In the genomic region with DNA sequence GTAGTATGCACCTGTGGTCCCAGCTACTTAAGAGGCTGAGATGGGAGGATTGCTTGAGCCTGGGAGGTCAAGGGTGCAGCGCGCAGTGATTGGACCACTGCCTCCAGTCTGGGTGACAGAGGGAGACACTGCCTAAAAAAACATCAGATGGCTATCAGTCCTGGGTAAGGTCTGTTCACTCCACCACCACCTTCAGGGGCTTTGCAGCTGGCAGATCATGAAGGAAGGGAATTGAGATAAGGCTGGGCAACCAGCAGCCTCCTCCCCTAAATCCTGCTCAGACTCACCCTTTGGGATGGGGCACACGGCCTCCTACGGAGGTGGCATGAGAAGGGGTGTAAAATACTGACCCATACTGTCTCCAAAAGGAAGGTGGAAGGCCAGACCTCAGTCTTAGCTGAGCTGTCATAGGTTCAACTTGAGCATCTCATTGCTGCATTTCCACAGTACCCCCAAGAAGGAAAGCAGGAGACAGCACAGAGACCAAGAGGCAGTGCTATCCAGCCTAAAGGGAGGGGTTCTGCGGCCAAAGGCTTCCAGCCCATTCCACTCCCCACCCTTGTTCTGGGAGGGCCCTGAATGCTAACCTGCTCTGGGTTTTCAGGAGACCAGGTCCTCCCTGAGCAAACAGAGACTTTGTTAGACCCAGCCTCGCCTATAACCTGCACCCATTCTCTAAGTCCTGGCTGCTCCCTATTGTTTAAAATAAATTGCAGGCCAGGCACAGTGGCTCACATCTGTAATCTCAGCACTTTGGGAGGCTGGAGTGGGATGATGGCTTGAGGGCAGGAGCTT, we compare ENCODE assay signal across 24 cellular contexts. TPM values are rescaled to one million over a fixed set of nuclear protein-coding genes. Genes with fewer than 3 reads are reported as not detected.
DNase-seq lines count a peak whose midpoint lies in the region; ATAC-seq, FAIRE-seq and TF ChIP-seq lines count a peak whose summit lies in the region.
"Had no signal": no experiment of that assay in that cellular context is flagged by ENCODE, and none has a peak within 500 bp of the region (broad histone marks: within the 10 kb centered on the region; RNA-seq: fewer than 3 reads in every experiment).

No MANE protein-coding gene starts in this region.

- H3K27me3 ChIP-seq in liver (ENCODE audit: control insufficient read depth in 4 of 4, insufficient read depth in 4 of 4, low read length in 3 of 4) (no peaks in the 10 kb centered on the region), right lobe of liver (no peaks in the 10 kb centered on the region), K562 (ENCODE audit: control insufficient read depth in 2 of 2, insufficient read depth in 2 of 2, low read length in 2 of 2) (peaks cover 0 to 12% of the 10 kb centered on the region in 2 experiments; a peak in 1 of 5 replicates), adrenal gland (no peaks in the 10 kb centered on the region)

- H3K79me2 ChIP-seq in K562 (ENCODE audit: control insufficient read depth, insufficient read depth, low read length): no peaks in the 10 kb centered on the region
- H3K79me2 ChIP-seq: parathyroid adenoma had no signal

- in situ Hi-C loops in K562 (cut with MboI): no loop called here

- peaks cover 28% of the 10 kb centered on the region; the same call in 1 of the 2 replicates for H4K20me1 ChIP-seq in K562 (replicated peaks; ENCODE audit: control insufficient read depth, insufficient read depth, low read length)

- peaks cover 66 to 95% (median 86%) of the 10 kb centered on the region in 3 donors for H3K4me1 Mint-ChIP-seq in naive B cell

- DNase-seq in right lobe of liver (no peak), K562 (ENCODE audit: extremely low read depth in 1 of 4, low spot score in 3 of 4) (no peak), naive B cell (no peak), adrenal gland (no peak), NCI-H510A treated with DMSO at 0.1 percent for 48 hours (lab: John Stamatoyannopoulos, UW) (no peak)
- no peak for DNase-seq in stimulated activated naive CD4-positive, alpha-beta T cell (lab: John Stamatoyannopoulos, UW)
- DNase-seq: activated CD4-positive, alpha-beta T cell treated with anti-CD3 and anti-CD28 coated beads, Interleukin-2, amount 50 U/mL, for 48 hours; activated gamma-delta T cell; heart right ventricle; IMR-90; NCI-H1436; NCI-H748 treated with DMSO at 0.1 percent for 48 hours; OCI-M1; sigmoid colon; stimulated activated naive CD8-positive, alpha-beta T cell treated with anti-CD3 and anti-CD28 coated beads, Interleukin-15, Interleukin-2, amounts not matched to agents 100 U/mL and 50 U/mL, for 24 hours had no signal

- POLR2A ChIA-PET in K562 (lab: Yijun Ruan, JAX): interaction anchor here (0.7 kb wide), 1 partner anchor 12 kb away, joined by 3 read pairs; no protein-coding TSS in a partner anchor

- ATAC-seq in right lobe of liver (no peak), K562 (no peak), naive B cell (ENCODE audit: low read depth in 2 of 2) (no peak), GM21723 (IDR thresholded peaks at IDR 0.05; ENCODE audit: unreplicated experiment) (no peak)
- ATAC-seq: stimulated activated naive CD8-positive, alpha-beta T cell treated with anti-CD3 and anti-CD28 coated beads, Interleukin-15, Interleukin-2, amounts not matched to agents 100 U/mL and 50 U/mL, for 24 hours; WTC11 had no signal

- H3K27me3 Mint-ChIP-seq in naive B cell: no peaks in the 10 kb centered on the region

- CTCF ChIA-PET in K562 (lab: Yijun Ruan, JAX; ENCODE audit: low intra/inter-chr PET ratio): no interaction called here

- peak overlapping the region; percentile 35 to 89 (median 64) for H3K4me3 Mint-ChIP-seq in naive B cell
- H3K4me3 Mint-ChIP-seq: dendritic cell treated with granulocyte-macrophage colony-stimulating factor and Interleukin-4, amounts not matched to agents 40 ng/mL and 50 ng/mL, for 4 days; T-helper 2 cell treated with Interferon-gamma antibody and Interleukin-4, amounts not matched to agents 5 μg/mL and 100 μg/mL, for 36 hours; type B pancreatic cell; WTC11 had no signal

- TF ChIP-seq CTCF in liver (IDR thresholded peaks at IDR 0.05; ENCODE audit: low read depth, low read length, missing input control): no peak
- no peak for TF ChIP-seq CTCF in right lobe of liver (IDR thresholded peaks at IDR 0.05)
- no peak for TF ChIP-seq CTCF in K562 (IDR thresholded peaks at IDR 0.05 in 2 of 3, conservative IDR thresholded peaks at IDR 0.05 in 1 of 3; ENCODE audit: insufficient read depth in 2 of 3, low read depth in 1 of 3, low read length in 3 of 3)
- TF ChIP-seq CTCF in adrenal gland (IDR thresholded peaks at IDR 0.05): no peak

- H3K27ac ChIP-seq in liver (ENCODE audit: low read depth in 1 of 2, low read length in 2 of 2): peak overlapping the region; percentile 86 to 94
- H3K27ac ChIP-seq in right lobe of liver: no peak overlapping the region
- H3K27ac ChIP-seq in K562 (ENCODE audit: extremely low read depth, low read depth, low read length): no peak overlapping the region
- H3K27ac ChIP-seq in adrenal gland: no peak overlapping the region
- H3K27ac ChIP-seq: HL-60, parathyroid adenoma, sigmoid colon had no signal

- H3K4me1 ChIP-seq in liver (ENCODE audit: control insufficient read depth in 4 of 4, insufficient read depth in 4 of 4, low read length in 3 of 4) (peaks cover 41 to 90% (median 70%) of the 10 kb centered on the region in 4 donors), right lobe of liver (peaks cover 0 to 84% (median 32%) of the 10 kb centered on the region in 4 donors), K562 (replicated peaks in 1 of 2; ENCODE audit: control insufficient read depth in 2 of 2, insufficient read depth in 2 of 2, low read length in 2 of 2) (peaks cover 11 to 38% of the 10 kb centered on the region in 2 experiments; a peak in 4 of 5 replicates), adrenal gland (replicated peaks in 1 of 2) (peaks cover 0 to 10% of the 10 kb centered on the region in 2 donors)
- H3K4me1 ChIP-seq: parathyroid adenoma, sigmoid colon had no signal

- no peak for TF ChIP-seq RAD21 in liver (IDR thresholded peaks at IDR 0.05)
- TF ChIP-seq RAD21 in K562 (CRISPR knock-in tag; conservative IDR thresholded peaks at IDR 0.05 in 1 of 2, IDR thresholded peaks at IDR 0.05 in 1 of 2): no peak

- TF ChIP-seq POLR2A in right lobe of liver (IDR thresholded peaks at IDR 0.05): no peak
- no peak for TF ChIP-seq POLR2A in K562 (conservative IDR thresholded peaks at IDR 0.05)
- no peak for TF ChIP-seq POLR2A in adrenal gland (IDR thresholded peaks at IDR 0.05)

- no TSS peak for BruUV-seq in K562 (replicated peaks; lab: Mats Ljungman, UMichigan)

- peak overlapping the region; percentile 84 to 97 (median 95) for H3K27ac Mint-ChIP-seq in naive B cell
- H3K27ac Mint-ChIP-seq: dendritic cell treated with granulocyte-macrophage colony-stimulating factor and Interleukin-4, amounts not matched to agents 40 ng/mL and 50 ng/mL, for 4 days; T-helper 2 cell treated with Interferon-gamma antibody and Interleukin-4, amounts not matched to agents 5 μg/mL and 100 μg/mL, for 36 hours; type B pancreatic cell; WTC11 had no signal

- H3K9me3 Mint-ChIP-seq in naive B cell: no peaks in the 10 kb centered on the region
- H3K9me3 Mint-ChIP-seq: dendritic cell treated with granulocyte-macrophage colony-stimulating factor and Interleukin-4, amounts not matched to agents 40 ng/mL and 50 ng/mL, for 4 days; T-helper 2 cell treated with Interferon-gamma antibody and Interleukin-4, amounts not matched to agents 5 μg/mL and 100 μg/mL, for 36 hours; type B pancreatic cell; WTC11 had no signal

- intact Hi-C loops in right lobe of liver (cut with DNase I) (loop anchor here in 1 of 2 donors (10.0 kb wide), 2 partner anchors 48 to 318 kb away; no protein-coding TSS in a partner anchor), K562 (cut with micrococcal nuclease) (no loop called here), adrenal gland (cut with DNase I) (no loop called here)

- H2AFZ ChIP-seq in K562 (ENCODE audit: low read depth, low read length): no peak overlapping the region
- H2AFZ ChIP-seq: parathyroid adenoma had no signal

- FAIRE-seq in K562 (lab: Jason Lieb, UNC): peak; percentile 61
- FAIRE-seq: D721Med had no signal

- H3K9me3 ChIP-seq in liver (ENCODE audit: control insufficient read depth in 4 of 4, low read length in 3 of 4) (no peaks in the 10 kb centered on the region), right lobe of liver (no peaks in the 10 kb centered on the region), K562 (replicated peaks; ENCODE audit: control insufficient read depth, insufficient read depth, low read depth, low read length) (no peaks in the 10 kb centered on the region), adrenal gland (replicated peaks in 1 of 3) (no peaks in the 10 kb centered on the region)
- H3K9me3 ChIP-seq: heart right ventricle, sigmoid colon had no signal

- H3K36me3 ChIP-seq in liver (ENCODE audit: control insufficient read depth in 4 of 4, insufficient read depth in 3 of 4, low read depth in 1 of 4, low read length in 3 of 4): peaks cover 0 to 8% (median 4%) of the 10 kb centered on the region in 4 donors
- H3K36me3 ChIP-seq in right lobe of liver: peaks cover 0 to 24% (median 0%) of the 10 kb centered on the region in 4 donors
- no peaks in the 10 kb centered on the region for H3K36me3 ChIP-seq in K562 (ENCODE audit: control insufficient read depth, insufficient read depth, low read length)
- no peaks in the 10 kb centered on the region for H3K36me3 ChIP-seq in adrenal gland (replicated peaks in 1 of 2)
- H3K36me3 ChIP-seq: sigmoid colon had no signal

- H3K9me1 ChIP-seq in K562 (ENCODE audit: control insufficient read depth, insufficient read depth, low read length): no peaks in the 10 kb centered on the region

- TF ChIP-seq EP300 in K562 (IDR thresholded peaks at IDR 0.05; ENCODE audit: low read length): no peak

- H3K36me3 Mint-ChIP-seq in naive B cell: peaks cover 0 to 6% of the 10 kb centered on the region in 2 donors
- H3K36me3 Mint-ChIP-seq: type B pancreatic cell had no signal

- H3K4me3 ChIP-seq in liver (ENCODE audit: low read depth in 1 of 3, low read length in 3 of 3): no peak overlapping the region
- H3K4me3 ChIP-seq in right lobe of liver: no peak overlapping the region
- no peak overlapping the region for H3K4me3 ChIP-seq in K562
- no peak overlapping the region for H3K4me3 ChIP-seq in adrenal gland
- H3K4me3 ChIP-seq: heart right ventricle, sigmoid colon had no signal

- H3K9ac ChIP-seq in liver (ENCODE audit: low read depth in 1 of 2, low read length in 2 of 2) (no peak overlapping the region), K562 (ENCODE audit: insufficient read depth in 1 of 2, low read depth in 2 of 2, low read length in 2 of 2) (no peak overlapping the region)
- H3K9ac ChIP-seq: parathyroid adenoma had no signal

- no peak overlapping the region for H3K4me2 ChIP-seq in K562 (ENCODE audit: insufficient read depth, low read length)

- 76% methylated on average over 6 of the region's 6 CpGs for WGBS in liver
- 81% methylated on average over 3 of the region's 6 CpGs for WGBS in right lobe of liver (ENCODE audit: insufficient coverage, low coverage, low lambda C conversion rate, missing lambda C conversion rate)
- 45% methylated on average over 6 of the region's 6 CpGs for WGBS in K562 (ENCODE audit: insufficient coverage, low coverage, missing lambda C conversion rate)
- WGBS in adrenal gland, 4 donors: 84 to 91% (median 91%) methylated on average over 5 to 6 of the region's 6 CpGs

RNA-seq across cellular contexts. Expression of gene SLC45A3, which starts 13.7 kb away (rescaled TPM):
- total RNA-seq in liver: 1 to 10 TPM; 5.9 to 9.9 TPM
- polyA plus RNA-seq in liver: 1 to 10 TPM; 5.3 to 5.6 TPM
- 10 to 100 TPM in 2 of 6 experiments, 1 to 10 TPM in 4; 6.9 to 27.0 (median 7.9) TPM for total RNA-seq in right lobe of liver
- 7.0 and 13.6 TPM in 2 replicates for total RNA-seq in K562 (2011; cell fraction: chromatin; rRNA removed; ENCODE audit: low replicate concordance)
- total RNA-seq in K562 (2011; cell fraction: nucleolus; rRNA removed): 10.5 and 12.5 TPM in 2 replicates
- total RNA-seq in K562 (2011; cell fraction: nucleoplasm; rRNA removed): 8.7 and 12.1 TPM in 2 replicates
- 1.5 and 2.8 TPM in 2 replicates for total RNA-seq in K562 (2014; rRNA removed)
- total RNA-seq in K562 (2014; rRNA removed; fragmentation: Illumina TruSeq; extraction: Trizol): 0.87 and 1.1 TPM in 2 replicates
- total RNA-seq in K562 (2015; rRNA removed; fragmentation: Illumina TruSeq; extraction: Trizol): 0.60 and 0.83 TPM in 2 replicates
- 2.5 and 3.0 TPM in 2 replicates for total RNA-seq in K562 (2021)
- 3.3 and 3.5 TPM in 2 replicates for polyA plus RNA-seq in K562 (2011; rRNA removed)
- 2.7 and 5.8 TPM in 2 replicates for polyA plus RNA-seq in K562 (2011; cell fraction: cytosol; rRNA removed)
- 11.2 and 15.9 TPM in 2 replicates for polyA plus RNA-seq in K562 (2011; cell fraction: nucleus; rRNA removed)
- 1.4 and 4.0 TPM in 2 replicates for polyA plus RNA-seq in K562 (2012)
- 1.3 and 1.7 TPM in 2 replicates for polyA plus RNA-seq in K562 (2014; fragmentation: Illumina TruSeq; extraction: Trizol)
- under 1 TPM; 0.06 to 0.10 TPM for polyA plus RNA-seq in K562 (2014; fragmentation: Nextera tagmentation; extraction: Ambion mirVana)
- 2.4 TPM in 2 replicates for polyA plus RNA-seq in K562 (2014; rRNA removed)
- polyA minus RNA-seq in K562 (2011; rRNA and poly(A)+ RNA removed): 0.84 and 1.5 TPM in 2 replicates
- polyA minus RNA-seq in K562 (2011; cell fraction: cytosol; rRNA and poly(A)+ RNA removed): 1.3 and 1.8 TPM in 2 replicates
- 2.4 and 2.8 TPM in 2 replicates for polyA minus RNA-seq in K562 (2011; cell fraction: nucleus; rRNA and poly(A)+ RNA removed)
- 1 to 10 TPM in 5 of 6 donors, under 1 TPM in 1; 0.96 to 5.4 (median 4.0) TPM for polyA plus RNA-seq in naive B cell (ENCODE audit: low read depth in 6 of 6)
- total RNA-seq in adrenal gland: 10 to 100 TPM in 4 of 8 donors, 1 to 10 TPM in 4; 5.9 to 27.9 (median 10.1) TPM
- polyA plus RNA-seq in adrenal gland: 1 to 10 TPM; 4.7 to 9.7 (median 8.4) TPM

RNA-seq across cellular contexts. Expression of gene ELK4, which starts 34.8 kb away (rescaled TPM):
- 10 to 100 TPM in 1 of 2 donors, 1 to 10 TPM in 1; 9.2 to 20.2 TPM for total RNA-seq in liver
- polyA plus RNA-seq in liver: 1 to 10 TPM; 3.5 to 4.7 TPM
- total RNA-seq in right lobe of liver: 10 to 100 TPM; 15.1 to 39.2 (median 26.9) TPM
- total RNA-seq in K562 (2011; cell fraction: chromatin; rRNA removed; ENCODE audit: low replicate concordance): 16.6 and 43.3 TPM in 2 replicates
- 7.7 and 10.5 TPM in 2 replicates for total RNA-seq in K562 (2011; cell fraction: nucleolus; rRNA removed)
- total RNA-seq in K562 (2011; cell fraction: nucleoplasm; rRNA removed): 22.9 and 45.5 TPM in 2 replicates
- 4.2 and 7.4 TPM in 2 replicates for total RNA-seq in K562 (2014; rRNA removed)
- 15.3 and 18.5 TPM in 2 replicates for total RNA-seq in K562 (2014; rRNA removed; fragmentation: Illumina TruSeq; extraction: Trizol)
- 12.4 and 13.8 TPM in 2 replicates for total RNA-seq in K562 (2015; rRNA removed; fragmentation: Illumina TruSeq; extraction: Trizol)
- 21.7 and 22.2 TPM in 2 replicates for total RNA-seq in K562 (2021)
- 9.2 and 12.9 TPM in 2 replicates for polyA plus RNA-seq in K562 (2011; rRNA removed)
- polyA plus RNA-seq in K562 (2011; cell fraction: cytosol; rRNA removed): 2.3 and 6.5 TPM in 2 replicates
- polyA plus RNA-seq in K562 (2011; cell fraction: nucleus; rRNA removed): 15.1 and 25.1 TPM in 2 replicates
- 5.2 and 7.9 TPM in 2 replicates for polyA plus RNA-seq in K562 (2012)
- 8.9 and 12.9 TPM in 2 replicates for polyA plus RNA-seq in K562 (2014; fragmentation: Illumina TruSeq; extraction: Trizol)
- polyA plus RNA-seq in K562 (2014; fragmentation: Nextera tagmentation; extraction: Ambion mirVana): 1 to 10 TPM; 2.0 to 3.1 TPM
- polyA plus RNA-seq in K562 (2014; rRNA removed): 7.0 and 7.3 TPM in 2 replicates
- polyA minus RNA-seq in K562 (2011; rRNA and poly(A)+ RNA removed): 9.9 and 16.0 TPM in 2 replicates
- polyA minus RNA-seq in K562 (2011; cell fraction: cytosol; rRNA and poly(A)+ RNA removed): 5.3 and 11.2 TPM in 2 replicates
- polyA minus RNA-seq in K562 (2011; cell fraction: nucleus; rRNA and poly(A)+ RNA removed): 7.0 and 15.4 TPM in 2 replicates
- polyA plus RNA-seq in naive B cell (ENCODE audit: low read depth in 6 of 6): 10 to 100 TPM in 1 of 6 donors, 1 to 10 TPM in 5; 4.8 to 10.2 (median 6.0) TPM
- 10 to 100 TPM; 12.2 to 40.2 (median 25.5) TPM for total RNA-seq in adrenal gland
- polyA plus RNA-seq in adrenal gland: 1 to 10 TPM; 3.6 to 9.9 (median 4.5) TPM

Comparison
In these comparisons a context has a peak if more than half of its experiments do, and no peak if none do; other contexts are left out.
1. H3K27ac ChIP-seq: peak in liver (2 of 2); none in right lobe of liver (0 of 3), K562 (single experiment) and adrenal gland (0 of 5).